Comparison of ENCODE assay signal across 1 cellular context in the genomic region with DNA sequence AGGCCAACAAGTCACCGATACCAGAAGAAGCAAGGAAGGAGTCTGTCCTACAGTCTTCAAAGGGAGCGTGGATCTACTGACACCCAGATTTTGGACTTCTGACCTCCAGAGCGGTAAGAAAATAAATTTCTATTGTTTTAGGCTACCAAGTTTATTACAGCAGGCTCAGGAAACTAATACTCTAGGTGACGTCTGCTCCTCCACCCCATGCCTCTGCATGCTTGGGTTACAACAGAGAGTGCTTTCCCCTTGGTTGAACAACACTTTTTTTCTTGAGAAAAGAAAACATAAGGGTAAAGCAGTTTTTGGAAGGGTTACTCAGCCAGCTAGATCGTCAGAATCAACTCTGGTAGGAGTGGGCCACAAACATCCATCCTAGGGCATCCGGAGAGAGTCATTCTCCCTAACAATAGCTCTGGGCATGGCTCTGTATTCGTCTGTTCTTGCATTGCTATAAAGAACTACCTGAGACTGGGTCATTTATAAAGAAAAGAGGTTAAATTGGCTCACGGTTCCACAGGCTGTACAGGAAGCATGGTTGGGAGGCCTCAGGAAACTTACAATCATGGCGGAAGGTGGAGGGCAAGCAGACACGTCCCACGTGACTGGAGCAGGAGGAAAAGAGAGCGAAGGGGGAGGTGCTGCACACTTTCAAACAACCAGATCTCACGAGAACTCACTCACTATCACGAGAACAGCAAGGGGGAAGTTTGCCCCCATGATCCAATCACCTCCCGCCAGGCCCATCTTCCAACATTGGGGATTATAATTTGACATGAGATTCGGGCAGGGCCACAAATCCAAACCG.
TF ChIP-seq lines count a peak whose summit lies in the region.

No MANE protein-coding gene starts in this region.

TF ChIP-seq in GM23338, 12 proteins besides CTCF, POLR2A, EP300 and RAD21 (continued from another document):
- TF ChIP-seq, protein P1, sequence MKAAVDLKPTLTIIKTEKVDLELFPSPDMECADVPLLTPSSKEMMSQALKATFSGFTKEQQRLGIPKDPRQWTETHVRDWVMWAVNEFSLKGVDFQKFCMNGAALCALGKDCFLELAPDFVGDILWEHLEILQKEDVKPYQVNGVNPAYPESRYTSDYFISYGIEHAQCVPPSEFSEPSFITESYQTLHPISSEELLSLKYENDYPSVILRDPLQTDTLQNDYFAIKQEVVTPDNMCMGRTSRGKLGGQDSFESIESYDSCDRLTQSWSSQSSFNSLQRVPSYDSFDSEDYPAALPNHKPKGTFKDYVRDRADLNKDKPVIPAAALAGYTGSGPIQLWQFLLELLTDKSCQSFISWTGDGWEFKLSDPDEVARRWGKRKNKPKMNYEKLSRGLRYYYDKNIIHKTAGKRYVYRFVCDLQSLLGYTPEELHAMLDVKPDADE (IDR thresholded peaks at IDR 0.05): no peak
- TF ChIP-seq NANOG (IDR thresholded peaks at IDR 0.05; ENCODE audit: borderline replicate concordance) (no peak), EZH2 (IDR thresholded peaks at IDR 0.05; ENCODE audit: low read depth, unreplicated experiment) (no peak), ZNF331 (CRISPR knock-in tag; IDR thresholded peaks at IDR 0.05; ENCODE audit: low read depth) (no peak), STAT1 (IDR thresholded peaks at IDR 0.05; ENCODE audit: unreplicated experiment) (no peak), POLR2AphosphoS5 (IDR thresholded peaks at IDR 0.05; ENCODE audit: low read depth) (no peak), CREB1 (CRISPR knock-in tag; IDR thresholded peaks at IDR 0.05; ENCODE audit: low read depth) (no peak)
- TF ChIP-seq, protein P2, sequence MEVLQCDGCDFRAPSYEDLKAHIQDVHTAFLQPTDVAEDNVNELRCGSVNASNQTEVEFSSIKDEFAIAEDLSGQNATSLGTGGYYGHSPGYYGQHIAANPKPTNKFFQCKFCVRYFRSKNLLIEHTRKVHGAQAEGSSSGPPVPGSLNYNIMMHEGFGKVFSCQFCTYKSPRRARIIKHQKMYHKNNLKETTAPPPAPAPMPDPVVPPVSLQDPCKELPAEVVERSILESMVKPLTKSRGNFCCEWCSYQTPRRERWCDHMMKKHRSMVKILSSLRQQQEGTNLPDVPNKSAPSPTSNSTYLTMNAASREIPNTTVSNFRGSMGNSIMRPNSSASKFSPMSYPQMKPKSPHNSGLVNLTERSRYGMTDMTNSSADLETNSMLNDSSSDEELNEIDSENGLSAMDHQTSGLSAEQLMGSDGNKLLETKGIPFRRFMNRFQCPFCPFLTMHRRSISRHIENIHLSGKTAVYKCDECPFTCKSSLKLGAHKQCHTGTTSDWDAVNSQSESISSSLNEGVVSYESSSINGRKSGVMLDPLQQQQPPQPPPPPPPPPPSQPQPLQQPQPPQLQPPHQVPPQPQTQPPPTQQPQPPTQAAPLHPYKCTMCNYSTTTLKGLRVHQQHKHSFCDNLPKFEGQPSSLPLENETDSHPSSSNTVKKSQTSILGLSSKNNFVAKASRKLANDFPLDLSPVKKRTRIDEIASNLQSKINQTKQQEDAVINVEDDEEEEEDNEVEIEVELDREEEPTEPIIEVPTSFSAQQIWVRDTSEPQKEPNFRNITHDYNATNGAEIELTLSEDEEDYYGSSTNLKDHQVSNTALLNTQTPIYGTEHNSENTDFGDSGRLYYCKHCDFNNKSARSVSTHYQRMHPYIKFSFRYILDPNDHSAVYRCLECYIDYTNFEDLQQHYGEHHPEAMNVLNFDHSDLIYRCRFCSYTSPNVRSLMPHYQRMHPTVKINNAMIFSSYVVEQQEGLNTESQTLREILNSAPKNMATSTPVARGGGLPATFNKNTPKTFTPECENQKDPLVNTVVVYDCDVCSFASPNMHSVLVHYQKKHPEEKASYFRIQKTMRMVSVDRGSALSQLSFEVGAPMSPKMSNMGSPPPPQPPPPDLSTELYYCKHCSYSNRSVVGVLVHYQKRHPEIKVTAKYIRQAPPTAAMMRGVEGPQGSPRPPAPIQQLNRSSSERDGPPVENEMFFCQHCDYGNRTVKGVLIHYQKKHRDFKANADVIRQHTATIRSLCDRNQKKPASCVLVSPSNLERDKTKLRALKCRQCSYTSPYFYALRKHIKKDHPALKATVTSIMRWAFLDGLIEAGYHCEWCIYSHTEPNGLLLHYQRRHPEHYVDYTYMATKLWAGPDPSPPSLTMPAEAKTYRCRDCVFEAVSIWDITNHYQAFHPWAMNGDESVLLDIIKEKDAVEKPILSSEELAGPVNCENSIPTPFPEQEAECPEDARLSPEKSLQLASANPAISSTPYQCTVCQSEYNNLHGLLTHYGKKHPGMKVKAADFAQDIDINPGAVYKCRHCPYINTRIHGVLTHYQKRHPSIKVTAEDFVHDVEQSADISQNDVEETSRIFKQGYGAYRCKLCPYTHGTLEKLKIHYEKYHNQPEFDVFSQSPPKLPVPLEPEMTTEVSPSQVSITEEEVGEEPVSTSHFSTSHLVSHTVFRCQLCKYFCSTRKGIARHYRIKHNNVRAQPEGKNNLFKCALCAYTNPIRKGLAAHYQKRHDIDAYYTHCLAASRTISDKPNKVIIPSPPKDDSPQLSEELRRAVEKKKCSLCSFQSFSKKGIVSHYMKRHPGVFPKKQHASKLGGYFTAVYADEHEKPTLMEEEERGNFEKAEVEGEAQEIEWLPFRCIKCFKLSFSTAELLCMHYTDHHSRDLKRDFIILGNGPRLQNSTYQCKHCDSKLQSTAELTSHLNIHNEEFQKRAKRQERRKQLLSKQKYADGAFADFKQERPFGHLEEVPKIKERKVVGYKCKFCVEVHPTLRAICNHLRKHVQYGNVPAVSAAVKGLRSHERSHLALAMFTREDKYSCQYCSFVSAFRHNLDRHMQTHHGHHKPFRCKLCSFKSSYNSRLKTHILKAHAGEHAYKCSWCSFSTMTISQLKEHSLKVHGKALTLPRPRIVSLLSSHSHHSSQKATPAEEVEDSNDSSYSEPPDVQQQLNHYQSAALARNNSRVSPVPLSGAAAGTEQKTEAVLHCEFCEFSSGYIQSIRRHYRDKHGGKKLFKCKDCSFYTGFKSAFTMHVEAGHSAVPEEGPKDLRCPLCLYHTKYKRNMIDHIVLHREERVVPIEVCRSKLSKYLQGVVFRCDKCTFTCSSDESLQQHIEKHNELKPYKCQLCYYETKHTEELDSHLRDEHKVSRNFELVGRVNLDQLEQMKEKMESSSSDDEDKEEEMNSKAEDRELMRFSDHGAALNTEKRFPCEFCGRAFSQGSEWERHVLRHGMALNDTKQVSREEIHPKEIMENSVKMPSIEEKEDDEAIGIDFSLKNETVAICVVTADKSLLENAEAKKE (CRISPR knock-in tag; IDR thresholded peaks at IDR 0.05): no peak
- TF ChIP-seq, protein P3, sequence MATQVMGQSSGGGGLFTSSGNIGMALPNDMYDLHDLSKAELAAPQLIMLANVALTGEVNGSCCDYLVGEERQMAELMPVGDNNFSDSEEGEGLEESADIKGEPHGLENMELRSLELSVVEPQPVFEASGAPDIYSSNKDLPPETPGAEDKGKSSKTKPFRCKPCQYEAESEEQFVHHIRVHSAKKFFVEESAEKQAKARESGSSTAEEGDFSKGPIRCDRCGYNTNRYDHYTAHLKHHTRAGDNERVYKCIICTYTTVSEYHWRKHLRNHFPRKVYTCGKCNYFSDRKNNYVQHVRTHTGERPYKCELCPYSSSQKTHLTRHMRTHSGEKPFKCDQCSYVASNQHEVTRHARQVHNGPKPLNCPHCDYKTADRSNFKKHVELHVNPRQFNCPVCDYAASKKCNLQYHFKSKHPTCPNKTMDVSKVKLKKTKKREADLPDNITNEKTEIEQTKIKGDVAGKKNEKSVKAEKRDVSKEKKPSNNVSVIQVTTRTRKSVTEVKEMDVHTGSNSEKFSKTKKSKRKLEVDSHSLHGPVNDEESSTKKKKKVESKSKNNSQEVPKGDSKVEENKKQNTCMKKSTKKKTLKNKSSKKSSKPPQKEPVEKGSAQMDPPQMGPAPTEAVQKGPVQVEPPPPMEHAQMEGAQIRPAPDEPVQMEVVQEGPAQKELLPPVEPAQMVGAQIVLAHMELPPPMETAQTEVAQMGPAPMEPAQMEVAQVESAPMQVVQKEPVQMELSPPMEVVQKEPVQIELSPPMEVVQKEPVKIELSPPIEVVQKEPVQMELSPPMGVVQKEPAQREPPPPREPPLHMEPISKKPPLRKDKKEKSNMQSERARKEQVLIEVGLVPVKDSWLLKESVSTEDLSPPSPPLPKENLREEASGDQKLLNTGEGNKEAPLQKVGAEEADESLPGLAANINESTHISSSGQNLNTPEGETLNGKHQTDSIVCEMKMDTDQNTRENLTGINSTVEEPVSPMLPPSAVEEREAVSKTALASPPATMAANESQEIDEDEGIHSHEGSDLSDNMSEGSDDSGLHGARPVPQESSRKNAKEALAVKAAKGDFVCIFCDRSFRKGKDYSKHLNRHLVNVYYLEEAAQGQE (IDR thresholded peaks at IDR 0.05; ENCODE audit: unreplicated experiment): no peak
